Comparison of ENCODE assay signal across 9 cellular contexts in genomic region chr11:57649826-57650738, GRCh38. TPM values are rescaled to one million over a fixed set of nuclear protein-coding genes. Genes with fewer than 3 reads are reported as not detected.
A peak's percentile ranks its signal among the peaks of the same experiment; 100 is the strongest.
DNase-seq lines count a peak whose midpoint lies in the region; ATAC-seq, FAIRE-seq and TF ChIP-seq lines count a peak whose summit lies in the region.
"Had no signal": no experiment of that assay in that cellular context is flagged by ENCODE, and none has a peak within 500 bp of the region (broad histone marks: within the 10 kb centered on the region; RNA-seq: fewer than 3 reads in every experiment).

Gene YPEL4, minus strand, starts transcription at chr11:57649912. Its CDS starts 2,805 bp downstream, at chr11:57647107.

- FAIRE-seq in GM12892 (lab: Jason Lieb, UNC) = peak; percentile 58
- FAIRE-seq: TTC549 had no signal

- no peaks in the 10 kb centered on the region for H3K9me3 ChIP-seq in mononuclear cell (ENCODE audit: low read depth, low read length)

- DNase-seq in GM12892 (ENCODE audit: insufficient read length) (no peak), NCI-H748 treated with DMSO at 0.1 percent for 48 hours (lab: John Stamatoyannopoulos, UW) (peak; percentile 12), epithelial cell of esophagus (ENCODE audit: low read depth) (peak; percentile 75), DMS114 treated with DMSO at 0.1 percent for 48 hours (lab: John Stamatoyannopoulos, UW; ENCODE audit: unreplicated experiment) (no peak)
- peak; percentile 72 for DNase-seq in activated T-cell treated with anti-CD3 and anti-CD28 coated beads, Interleukin-2, amount 50 U/mL, for 24 hours
- peak in 1 of 2 donors; percentile 71 for DNase-seq in stimulated activated effector memory CD8-positive, alpha-beta T cell treated with anti-CD3 and anti-CD28 coated beads, Interleukin-12 subunit alpha, Interleukin-12 subunit beta, amount 100 ng/mL, for 72 hours (ENCODE audit: low spot score in 2 of 2)

- H3K27ac Mint-ChIP-seq in activated T-cell treated with anti-CD3 and anti-CD28 coated beads, Interleukin-2, amount 50 U/mL, for 24 hours = peak within 1 kb of the TSS; percentile 80
- H3K27ac Mint-ChIP-seq in stimulated activated effector memory CD8-positive, alpha-beta T cell treated with anti-CD3 and anti-CD28 coated beads, Interleukin-12 subunit alpha, Interleukin-12 subunit beta, amount 100 ng/mL, for 72 hours = peak within 1 kb of the TSS; percentile 50

- peak within 1 kb of the TSS; percentile 49 for H3K4me3 ChIP-seq in epithelial cell of esophagus (ENCODE audit: low read length)
- H3K4me3 ChIP-seq in mononuclear cell (ENCODE audit: low read length) = peak within 1 kb of the TSS; percentile 18

- ATAC-seq in stimulated activated effector memory CD8-positive, alpha-beta T cell treated with anti-CD3 and anti-CD28 coated beads, Interleukin-12 subunit alpha, Interleukin-12 subunit beta, amount 100 ng/mL, for 72 hours = peak; percentile 88
- ATAC-seq in GM19328 (IDR thresholded peaks at IDR 0.05; ENCODE audit: unreplicated experiment) = no peak

- H3K4me1 ChIP-seq in mononuclear cell (ENCODE audit: insufficient read depth, low read length) = peaks cover 42% of the 10 kb centered on the region

- H3K9me3 Mint-ChIP-seq in activated T-cell treated with anti-CD3 and anti-CD28 coated beads, Interleukin-2, amount 50 U/mL, for 24 hours = no peaks in the 10 kb centered on the region
- no peaks in the 10 kb centered on the region for H3K9me3 Mint-ChIP-seq in stimulated activated effector memory CD8-positive, alpha-beta T cell treated with anti-CD3 and anti-CD28 coated beads, Interleukin-12 subunit alpha, Interleukin-12 subunit beta, amount 100 ng/mL, for 72 hours

- no peak for TF ChIP-seq CTCF in epithelial cell of esophagus (IDR thresholded peaks at IDR 0.05; ENCODE audit: insufficient read depth, low read depth, low read length, missing control alignments)

- H3K36me3 Mint-ChIP-seq in activated T-cell treated with anti-CD3 and anti-CD28 coated beads, Interleukin-2, amount 50 U/mL, for 24 hours (ENCODE audit: low read depth) = no peaks in the 10 kb centered on the region
- H3K36me3 Mint-ChIP-seq in stimulated activated effector memory CD8-positive, alpha-beta T cell treated with anti-CD3 and anti-CD28 coated beads, Interleukin-12 subunit alpha, Interleukin-12 subunit beta, amount 100 ng/mL, for 72 hours = no peaks in the 10 kb centered on the region

- H3K4me3 Mint-ChIP-seq in activated T-cell treated with anti-CD3 and anti-CD28 coated beads, Interleukin-2, amount 50 U/mL, for 24 hours = peak within 1 kb of the TSS; percentile 67
- H3K4me3 Mint-ChIP-seq in stimulated activated effector memory CD8-positive, alpha-beta T cell treated with anti-CD3 and anti-CD28 coated beads, Interleukin-12 subunit alpha, Interleukin-12 subunit beta, amount 100 ng/mL, for 72 hours = peak within 1 kb of the TSS; percentile 76

- peaks cover 48% of the 10 kb centered on the region for H3K27me3 ChIP-seq in mononuclear cell (ENCODE audit: insufficient read depth, low read length)

- peaks cover 43% of the 10 kb centered on the region for H3K4me1 Mint-ChIP-seq in activated T-cell treated with anti-CD3 and anti-CD28 coated beads, Interleukin-2, amount 50 U/mL, for 24 hours (ENCODE audit: low read depth)
- peaks cover 46% of the 10 kb centered on the region for H3K4me1 Mint-ChIP-seq in stimulated activated effector memory CD8-positive, alpha-beta T cell treated with anti-CD3 and anti-CD28 coated beads, Interleukin-12 subunit alpha, Interleukin-12 subunit beta, amount 100 ng/mL, for 72 hours

- peaks cover 39% of the 10 kb centered on the region for H3K27me3 Mint-ChIP-seq in activated T-cell treated with anti-CD3 and anti-CD28 coated beads, Interleukin-2, amount 50 U/mL, for 24 hours

- no peak for TF ChIP-seq POLR2A in GM12892 (IDR thresholded peaks at IDR 0.05; ENCODE audit: low read depth, low read length)

RNA-seq across cellular contexts. Expression of gene YPEL4, which starts in this region (rescaled TPM):
- polyA plus RNA-seq in GM12892 (2012; ENCODE audit: missing spikeins) = 0.49 TPM
- 1.3 TPM for total RNA-seq in mononuclear cell

Comparison
In these comparisons a context has a peak if more than half of its experiments do, and no peak if none do; other contexts are left out.
1. DNase-seq: peak in NCI-H748 treated with DMSO at 0.1 percent for 48 hours (single experiment), activated T-cell treated with anti-CD3 and anti-CD28 coated beads, Interleukin-2, amount 50 U/mL, for 24 hours (single experiment) and epithelial cell of esophagus (single experiment); none in GM12892 (single experiment) and DMS114 treated with DMSO at 0.1 percent for 48 hours (single experiment).